Comparison of ENCODE assay signal across 17 cellular contexts in genomic region chr1:237961710-237962109, GRCh38.
"Had no signal": no experiment of that assay in that cellular context is flagged by ENCODE, and none has a peak within 500 bp of the region (broad histone marks: within the 10 kb centered on the region; RNA-seq: fewer than 3 reads in every experiment).

No MANE protein-coding gene starts in this region.

- H3K4me1 Mint-ChIP-seq: naive thymus-derived CD4-positive, alpha-beta T cell had no signal

- H3K4me3 Mint-ChIP-seq: naive thymus-derived CD4-positive, alpha-beta T cell; nephron progenitor cell; type B pancreatic cell had no signal

- H3K27me3 Mint-ChIP-seq: type B pancreatic cell had no signal

- H3K27ac Mint-ChIP-seq: naive thymus-derived CD4-positive, alpha-beta T cell; nephron progenitor cell; type B pancreatic cell had no signal

- H3K27me3 ChIP-seq: uterus had no signal

- H3K9me3 Mint-ChIP-seq: nephron progenitor cell, type B pancreatic cell had no signal

- ATAC-seq: heart left ventricle; left lobe of liver; naive thymus-derived CD4-positive, alpha-beta T cell; right cardiac atrium had no signal

- FAIRE-seq: frontal cortex, small intestine had no signal

- DNase-seq: effector CD4-positive, alpha-beta T cell; heart left ventricle; hippocampal formation; islet precursor cell; mammary epithelial cell; naive thymus-derived CD4-positive, alpha-beta T cell; nephron progenitor cell; posterior cingulate gyrus; right cardiac atrium; small intestine; stimulated activated CD4-positive, alpha-beta T cell treated with anti-CD3 and anti-CD28 coated beads, Interleukin-12 subunit alpha, Interleukin-12 subunit beta, amount 100 ng/mL, for 4 hours; stimulated activated naive CD4-positive, alpha-beta T cell treated with Interleukin-2 at 50 U/mL for 16 hours; uterus had no signal

- H3K36me3 ChIP-seq: heart left ventricle, uterus had no signal

- H3K4me3 ChIP-seq: coronary artery, heart left ventricle, uterus had no signal

- H3K36me3 Mint-ChIP-seq: type B pancreatic cell had no signal
